14 cellular contexts compared by ENCODE assay signal in genomic region chr7:33876600-33877274, GRCh38. TPM values are rescaled to one million over a fixed set of nuclear protein-coding genes. Genes with fewer than 3 reads are reported as not detected.
"Had no signal": no experiment of that assay in that cellular context is flagged by ENCODE, and none has a peak within 500 bp of the region (broad histone marks: within the 10 kb centered on the region; RNA-seq: fewer than 3 reads in every experiment).

No MANE protein-coding gene starts in this region.

- ATAC-seq: activated CD8-positive, alpha-beta T cell treated with anti-CD3 and anti-CD28 coated beads, Interleukin-2, amount 10 ng/mL, durations not matched to agents 7 days and 5 days; stimulated activated effector memory CD8-positive, alpha-beta T cell treated with anti-CD3 and anti-CD28 coated beads, Interleukin-12 subunit alpha, Interleukin-12 subunit beta, amount 100 ng/mL, for 72 hours; WTC11 had no signal

- H3K36me3 ChIP-seq: tibial nerve had no signal

- H3K27me3 ChIP-seq: tibial nerve had no signal

- H3K4me3 ChIP-seq: coronary artery, lung, tibial nerve had no signal

- H3K27ac ChIP-seq: coronary artery, parathyroid adenoma, tibial nerve had no signal

- H3K4me1 ChIP-seq: parathyroid adenoma had no signal

- DNase-seq: activated CD4-positive, alpha-beta T cell treated with anti-CD3 and anti-CD28 coated beads for 4 hours; activated CD8-positive, alpha-beta memory T cell treated with anti-CD3 and anti-CD28 coated beads, Interleukin-2, amount 50 U/mL, for 4 hours; activated CD8-positive, alpha-beta T cell treated with anti-CD3 and anti-CD28 coated beads, Interleukin-2, amount 10 ng/mL, durations not matched to agents 7 days and 5 days; activated effector memory CD4-positive, alpha-beta T cell treated with anti-CD3 and anti-CD28 coated beads, Interleukin-2, amount 50 U/mL, for 16 hours; activated T-cell treated with anti-CD3 and anti-CD28 coated beads, Interleukin-2, amount 50 U/mL, for 48 hours; central memory CD4-positive, alpha-beta T cell; SHP77 treated with DMSO at 0.1 percent for 48 hours; T-helper 2 cell had no signal

- H3K9me3 ChIP-seq: tibial nerve had no signal

- H3K9ac ChIP-seq: parathyroid adenoma had no signal

- H2AFZ ChIP-seq: parathyroid adenoma had no signal

- H3K79me2 ChIP-seq: parathyroid adenoma had no signal

RNA-seq across cellular contexts. Expression of gene BMPER, which starts 28.6 kb away (rescaled TPM):
- total RNA-seq: activated CD8-positive, alpha-beta T cell treated with anti-CD3 and anti-CD28 coated beads, Interleukin-2, amount 10 ng/mL, durations not matched to agents 7 days and 5 days had no signal
